ENCODE assay signal across 13 cellular contexts in genomic region chr14:105064001-105064400, GRCh38. TPM values are rescaled to one million over a fixed set of nuclear protein-coding genes. Genes with fewer than 3 reads are reported as not detected.
A peak's percentile ranks its signal among the peaks of the same experiment; 100 is the strongest.
DNase-seq lines count a peak whose midpoint lies in the region; ATAC-seq, FAIRE-seq and TF ChIP-seq lines count a peak whose summit lies in the region.
"Had no signal": no experiment of that assay in that cellular context is flagged by ENCODE, and none has a peak within 500 bp of the region (broad histone marks: within the 10 kb centered on the region; RNA-seq: fewer than 3 reads in every experiment).

No MANE protein-coding gene starts in this region.

- H3K79me2 ChIP-seq in astrocyte (ENCODE audit: insufficient read depth, low read length): no peaks in the 10 kb centered on the region
- no peaks in the 10 kb centered on the region for H3K79me2 ChIP-seq in GM23338 (replicated peaks; ENCODE audit: insufficient read depth)

- peaks cover 92% of the 10 kb centered on the region for H3K4me1 ChIP-seq in CD4-positive, alpha-beta memory T cell (ENCODE audit: insufficient read depth, low read length)
- H3K4me1 ChIP-seq in astrocyte (ENCODE audit: insufficient read depth, low read length) (peaks cover 22% of the 10 kb centered on the region), psoas muscle (peaks cover 4% of the 10 kb centered on the region), GM23338 (ENCODE audit: insufficient read depth) (no peaks in the 10 kb centered on the region)
- H3K4me1 ChIP-seq: breast epithelium had no signal

- TF ChIP-seq CTCF in astrocyte (IDR thresholded peaks at IDR 0.05; ENCODE audit: insufficient read depth, low read depth, low read length) (no peak), psoas muscle (IDR thresholded peaks at IDR 0.05) (no peak), GM23338 (conservative IDR thresholded peaks at IDR 0.05; ENCODE audit: low read depth in 2 of 2) (no peak)

- H3K36me3 ChIP-seq in CD4-positive, alpha-beta memory T cell (ENCODE audit: insufficient read depth, low read length): no peaks in the 10 kb centered on the region
- H3K36me3 ChIP-seq in astrocyte (ENCODE audit: insufficient read depth, low read length) (no peaks in the 10 kb centered on the region), psoas muscle (ENCODE audit: insufficient read depth in 1 of 2, low read depth in 1 of 2) (no peaks in the 10 kb centered on the region), GM23338 (ENCODE audit: insufficient read depth) (no peaks in the 10 kb centered on the region)
- H3K36me3 ChIP-seq: breast epithelium had no signal

- no peak overlapping the region for H3K9ac ChIP-seq in astrocyte (ENCODE audit: low read length)

- no peaks in the 10 kb centered on the region for H3K9me3 ChIP-seq in CD4-positive, alpha-beta memory T cell (ENCODE audit: control insufficient read depth in 1 of 2, low read length in 2 of 2)
- H3K9me3 ChIP-seq in astrocyte (ENCODE audit: insufficient read depth, low read depth, low read length) (no peaks in the 10 kb centered on the region), psoas muscle (no peaks in the 10 kb centered on the region)
- H3K9me3 ChIP-seq: breast epithelium had no signal

- H3K4me2 ChIP-seq in astrocyte (ENCODE audit: low read length) (no peak overlapping the region), GM23338 (no peak overlapping the region)

- ATAC-seq in psoas muscle: no peak
- ATAC-seq in GM23338: no peak
- ATAC-seq: Panc1 had no signal

- peaks cover 3% of the 10 kb centered on the region for H4K20me1 ChIP-seq in astrocyte (ENCODE audit: insufficient read depth, low read length)
- H4K20me1 ChIP-seq in GM23338 (replicated peaks; ENCODE audit: insufficient read depth): no peaks in the 10 kb centered on the region

- peak overlapping the region; percentile 92 to 100 (median 99) for H3K27ac Mint-ChIP-seq in CD4-positive, alpha-beta memory T cell
- H3K27ac Mint-ChIP-seq in astrocyte (ENCODE audit: unreplicated experiment) (peak overlapping the region; percentile 50), GM23338 (no peak overlapping the region)

- POLR2A ChIA-PET in CD4-positive, alpha-beta memory T cell (lab: Charles Lee; ENCODE audit: partially characterized antibody): interaction anchor here (1.3 to 12.5 kb wide), 8 partner anchors 11 to 79 kb away, joined by 3 to 230 read pairs (median 23); partner anchors contain the start of genes CDCA4 and CLBA1

- H3K36me3 Mint-ChIP-seq in CD4-positive, alpha-beta memory T cell: peaks cover 7 to 20% of the 10 kb centered on the region in 2 donors
- H3K36me3 Mint-ChIP-seq in astrocyte (ENCODE audit: low read depth, unreplicated experiment) (no peaks in the 10 kb centered on the region), GM23338 (ENCODE audit: low read depth) (no peaks in the 10 kb centered on the region; the same call in 2 of the 3 replicates)

- peak overlapping the region; percentile 17 to 97 for H3K4me3 ChIP-seq in CD4-positive, alpha-beta memory T cell (ENCODE audit: low read length in 2 of 2)
- H3K4me3 ChIP-seq in astrocyte (ENCODE audit: insufficient read depth, low read depth, low read length) (no peak overlapping the region), psoas muscle (peak overlapping the region; percentile 25), GM23338 (no peak overlapping the region)

- H3K27me3 Mint-ChIP-seq in CD4-positive, alpha-beta memory T cell: no peaks in the 10 kb centered on the region
- peaks cover 10% of the 10 kb centered on the region for H3K27me3 Mint-ChIP-seq in astrocyte (ENCODE audit: low read depth, unreplicated experiment)
- H3K27me3 Mint-ChIP-seq in GM23338 (ENCODE audit: insufficient read depth, low read depth, poor library complexity): peaks cover 13% of the 10 kb centered on the region

- peak; percentile 5 for TF ChIP-seq POLR2A in GM19193 (IDR thresholded peaks at IDR 0.05; ENCODE audit: extremely low read depth, insufficient read depth, insufficient read length)

- peak overlapping the region; percentile 93 for H3K27ac ChIP-seq in CD4-positive, alpha-beta memory T cell (ENCODE audit: low read depth, low read length)
- no peak overlapping the region for H3K27ac ChIP-seq in astrocyte (ENCODE audit: low read depth, low read length)
- no peak overlapping the region for H3K27ac ChIP-seq in psoas muscle
- no peak overlapping the region for H3K27ac ChIP-seq in GM23338 (ENCODE audit: low read depth)

- H3K4me3 Mint-ChIP-seq in CD4-positive, alpha-beta memory T cell: peak overlapping the region; percentile 89 to 97 (median 95)
- H3K4me3 Mint-ChIP-seq in astrocyte (ENCODE audit: unreplicated experiment) (no peak overlapping the region), GM23338 (no peak overlapping the region)

- H3K4me1 Mint-ChIP-seq in CD4-positive, alpha-beta memory T cell: peaks cover 38 to 87% (median 64%) of the 10 kb centered on the region in 4 donors
- H3K4me1 Mint-ChIP-seq in astrocyte (ENCODE audit: low read depth, unreplicated experiment): peaks cover 24% of the 10 kb centered on the region
- H3K4me1 Mint-ChIP-seq in GM23338: peaks cover 12% of the 10 kb centered on the region; the same call in 2 of the 3 replicates

- H3K9me3 Mint-ChIP-seq in CD4-positive, alpha-beta memory T cell: no peaks in the 10 kb centered on the region
- H3K9me3 Mint-ChIP-seq in astrocyte (ENCODE audit: unreplicated experiment) (peaks cover 2% of the 10 kb centered on the region), GM23338 (no peaks in the 10 kb centered on the region)

- CTCF ChIA-PET in CD4-positive, alpha-beta memory T cell (lab: Charles Lee; ENCODE audit: partially characterized antibody): interaction anchor here (1.0 to 12.3 kb wide), 4 partner anchors 18 to 89 kb away, joined by 3 to 163 read pairs (median 6); no protein-coding TSS in a partner anchor

- H2AFZ ChIP-seq in astrocyte (ENCODE audit: low read depth, low read length) (no peak overlapping the region), GM23338 (no peak overlapping the region; the same call in 1 of the 2 replicates)

- intact Hi-C loops in CD4-positive, alpha-beta memory T cell (cut with micrococcal nuclease): loop anchor here (2.0 kb wide), 1 partner anchor 427 kb away; the partner anchor contains the start of gene TEDC1
- intact Hi-C loops in psoas muscle (cut with DNase I): no loop called here

- DNase-seq in CD4-positive, alpha-beta memory T cell: no peak
- DNase-seq in astrocyte (ENCODE audit: low read depth) (no peak), psoas muscle (no peak), GM23338 (ENCODE audit: low spot score) (no peak), NCI-H748 (lab: John Stamatoyannopoulos, UW; ENCODE audit: unreplicated experiment) (no peak), DMS53 treated with DMSO at 0.1 percent for 48 hours (lab: John Stamatoyannopoulos, UW; ENCODE audit: unreplicated experiment) (no peak), NCI-H2107 (lab: John Stamatoyannopoulos, UW) (no peak)
- DNase-seq: mammary epithelial cell, NCI-H345, T-helper 9 cell had no signal

- H3K9me2 ChIP-seq in GM23338 (ENCODE audit: insufficient read depth): no peaks in the 10 kb centered on the region

- no peaks in the 10 kb centered on the region for H3K27me3 ChIP-seq in CD4-positive, alpha-beta memory T cell (ENCODE audit: insufficient read depth, low read length)
- H3K27me3 ChIP-seq in astrocyte (ENCODE audit: insufficient read depth, low read length): no peaks in the 10 kb centered on the region
- peaks cover 0 to 3% (median 0%) of the 10 kb centered on the region in 3 donors for H3K27me3 ChIP-seq in psoas muscle (ENCODE audit: insufficient read depth in 3 of 3, low read length in 2 of 3)
- no peaks in the 10 kb centered on the region for H3K27me3 ChIP-seq in GM23338 (ENCODE audit: insufficient read depth)

- 84 to 88% (median 86%) methylated on average over 10 of the region's 10 CpGs for WGBS in psoas muscle, 3 donors

- H3F3A ChIP-seq in GM23338 (replicated peaks; ENCODE audit: low read depth): no peaks in the 10 kb centered on the region

- no peak for FAIRE-seq in astrocyte (lab: Jason Lieb, UNC)

TF ChIP-seq in GM23338, 12 proteins besides CTCF, POLR2A, EP300 and RAD21 (continues in another document):
- no peak for TF ChIP-seq JUNB (IDR thresholded peaks at IDR 0.05; ENCODE audit: unreplicated experiment)
- TF ChIP-seq EZH2phosphoT487 (IDR thresholded peaks at IDR 0.05; ENCODE audit: unreplicated experiment): no peak
- no peak for TF ChIP-seq ZNF114 (CRISPR knock-in tag; IDR thresholded peaks at IDR 0.05)
- TF ChIP-seq NANOG (IDR thresholded peaks at IDR 0.05; ENCODE audit: borderline replicate concordance): no peak
- TF ChIP-seq ZNF331 (CRISPR knock-in tag; IDR thresholded peaks at IDR 0.05; ENCODE audit: low read depth): no peak
- no peak for TF ChIP-seq POLR2AphosphoS5 (IDR thresholded peaks at IDR 0.05; ENCODE audit: low read depth)
- no peak for TF ChIP-seq ETS1 (IDR thresholded peaks at IDR 0.05)
- no peak for TF ChIP-seq EZH2 (IDR thresholded peaks at IDR 0.05; ENCODE audit: low read depth, unreplicated experiment)

RNA-seq across cellular contexts. Expression of gene GPR132, which starts 1.2 kb away (rescaled TPM):
- 10 to 100 TPM; 47.3 to 49.2 TPM for total RNA-seq in CD4-positive, alpha-beta memory T cell
- 10 to 100 TPM in 1 of 2 donors, 1 to 10 TPM in 1; 4.9 to 40.0 TPM for polyA plus RNA-seq in CD4-positive, alpha-beta memory T cell
- 1.7 and 2.2 TPM in 2 replicates for total RNA-seq in astrocyte
- total RNA-seq in psoas muscle: under 1 TPM; 0.34 to 0.60 (median 0.41) TPM
- under 1 TPM; 0.08 to 0.14 (median 0.13) TPM for polyA plus RNA-seq in psoas muscle
- 0.14 TPM in 1 of 2 replicates, not detected in the other for total RNA-seq in GM23338 (2014; rRNA removed; shearing (Covaris generic))
- polyA plus RNA-seq in GM23338 (2016; fragmentation: Nextera tagmentation; extraction: Ambion mirVana): 0.09 TPM in 1 of 2 replicates, not detected in the other
- polyA plus RNA-seq: mammary epithelial cell had no signal

RNA-seq across cellular contexts. Expression of gene CDCA4, which starts 43.1 kb away (rescaled TPM):
- 10 to 100 TPM; 17.1 to 19.0 TPM for total RNA-seq in CD4-positive, alpha-beta memory T cell
- polyA plus RNA-seq in CD4-positive, alpha-beta memory T cell: 10 to 100 TPM; 18.7 to 20.9 TPM
- total RNA-seq in astrocyte: 8.7 and 11.3 TPM in 2 replicates
- total RNA-seq in psoas muscle: 1 to 10 TPM in 2 of 4 donors, under 1 TPM in 2; 0.79 to 1.8 (median 1.1) TPM
- 1 to 10 TPM; 1.3 to 3.3 (median 2.1) TPM for polyA plus RNA-seq in psoas muscle
- 62.4 and 70.7 TPM in 2 replicates for total RNA-seq in GM23338 (2014; rRNA removed; shearing (Covaris generic))
- polyA plus RNA-seq in GM23338 (2016; fragmentation: Nextera tagmentation; extraction: Ambion mirVana): 32.6 and 37.1 TPM in 2 replicates

Comparison
In these comparisons a context has a peak if more than half of its experiments do, and no peak if none do; other contexts are left out.
1. H3K4me3 ChIP-seq: peak in CD4-positive, alpha-beta memory T cell (2 of 2) and psoas muscle (single experiment); none in astrocyte (single experiment) and GM23338 (single experiment).
2. H3K4me3 Mint-ChIP-seq: peak in CD4-positive, alpha-beta memory T cell (8 of 8); none in astrocyte (single experiment) and GM23338 (single experiment).
3. RNA of gene GPR132, which starts 1.2 kb away (total RNA-seq): 47.3 to 49.2 TPM in CD4-positive, alpha-beta memory T cell; 1.7 to 2.2 TPM in astrocyte, 0.34 to 0.60 TPM in psoas muscle and 0.14 TPM in GM23338; every median in the first group is over 10 times any median in the second.